1 cellular context compared by ENCODE assay signal in the genomic region with DNA sequence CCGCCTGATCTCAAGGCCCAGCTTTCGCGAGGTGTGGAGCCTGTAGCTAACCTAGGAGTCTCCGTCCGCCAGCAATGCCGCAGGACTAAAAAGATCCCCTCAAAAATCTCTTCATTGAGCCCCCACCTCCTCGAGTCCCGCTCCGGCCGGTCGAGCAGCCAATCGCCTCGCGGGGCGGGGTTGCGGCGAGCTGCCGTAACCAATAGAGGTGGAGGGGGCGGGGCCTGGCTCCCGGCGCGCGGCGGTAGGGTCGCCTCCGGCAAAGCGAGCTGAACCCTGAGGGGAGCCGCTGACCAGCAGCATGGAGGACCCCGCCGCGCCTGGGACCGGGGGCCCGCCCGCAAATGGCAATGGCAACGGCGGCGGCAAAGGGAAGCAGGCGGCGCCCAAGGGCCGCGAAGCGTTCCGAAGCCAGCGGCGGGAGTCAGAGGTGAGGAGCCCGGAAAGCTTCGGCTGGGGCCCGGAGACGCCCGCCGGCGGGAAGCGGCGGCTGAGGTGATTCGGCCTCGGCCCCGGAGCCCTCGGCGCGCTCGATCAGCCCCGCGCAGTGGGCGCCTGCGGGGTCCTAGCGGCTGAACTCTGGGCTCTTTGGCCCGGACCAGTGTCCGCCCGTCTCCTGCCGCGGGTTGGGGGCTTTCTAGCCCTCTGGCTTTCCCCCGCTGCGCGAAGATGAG.
TF ChIP-seq lines count a peak whose summit lies in the region.

A gene with protein sequence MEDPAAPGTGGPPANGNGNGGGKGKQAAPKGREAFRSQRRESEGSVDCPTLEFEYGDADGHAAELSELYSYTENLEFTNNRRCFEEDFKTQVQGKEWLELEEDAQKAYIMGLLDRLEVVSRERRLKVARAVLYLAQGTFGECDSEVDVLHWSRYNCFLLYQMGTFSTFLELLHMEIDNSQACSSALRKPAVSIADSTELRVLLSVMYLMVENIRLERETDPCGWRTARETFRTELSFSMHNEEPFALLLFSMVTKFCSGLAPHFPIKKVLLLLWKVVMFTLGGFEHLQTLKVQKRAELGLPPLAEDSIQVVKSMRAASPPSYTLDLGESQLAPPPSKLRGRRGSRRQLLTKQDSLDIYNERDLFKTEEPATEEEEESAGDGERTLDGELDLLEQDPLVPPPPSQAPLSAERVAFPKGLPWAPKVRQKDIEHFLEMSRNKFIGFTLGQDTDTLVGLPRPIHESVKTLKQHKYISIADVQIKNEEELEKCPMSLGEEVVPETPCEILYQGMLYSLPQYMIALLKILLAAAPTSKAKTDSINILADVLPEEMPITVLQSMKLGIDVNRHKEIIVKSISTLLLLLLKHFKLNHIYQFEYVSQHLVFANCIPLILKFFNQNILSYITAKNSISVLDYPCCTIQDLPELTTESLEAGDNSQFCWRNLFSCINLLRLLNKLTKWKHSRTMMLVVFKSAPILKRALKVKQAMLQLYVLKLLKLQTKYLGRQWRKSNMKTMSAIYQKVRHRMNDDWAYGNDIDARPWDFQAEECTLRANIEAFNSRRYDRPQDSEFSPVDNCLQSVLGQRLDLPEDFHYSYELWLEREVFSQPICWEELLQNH (plus strand): TSS at position 261 of the 674 bp plus-strand sequence. CDS start 41 bp downstream, at position 302.

TF ChIP-seq in K562, 482 proteins besides CTCF, POLR2A, EP300 and RAD21 (continued from another document and continues in another):
- no peak for TF ChIP-seq ZBTB40 (IDR thresholded peaks at IDR 0.05)
- no peak for TF ChIP-seq ZBTB40 (CRISPR knock-in tag; IDR thresholded peaks at IDR 0.05)
- TF ChIP-seq FOS (IDR thresholded peaks at IDR 0.05; ENCODE audit: extremely low read depth, insufficient read length) = peak; percentile 93
- TF ChIP-seq ZBTB26 (CRISPR knock-in tag; IDR thresholded peaks at IDR 0.05) = no peak; the same call in 1 of the 2 replicates
- no peak for TF ChIP-seq COPS2 (conservative IDR thresholded peaks at IDR 0.05)
- no peak for TF ChIP-seq RBM14 (IDR thresholded peaks at IDR 0.05; ENCODE audit: borderline replicate concordance, insufficient read depth, low read depth, low read length)
- TF ChIP-seq SIX5 (IDR thresholded peaks at IDR 0.05; ENCODE audit: borderline replicate concordance in 1 of 2, insufficient read depth in 1 of 2, low read depth in 1 of 2, low read length in 2 of 2) = no peak
- 0 out of 2 replicates have a peak, but pooled peaks have one; percentile 84 for TF ChIP-seq CBFB (CRISPR knock-in tag; IDR thresholded peaks at IDR 0.05)
- TF ChIP-seq ZNF551 (CRISPR knock-in tag; IDR thresholded peaks at IDR 0.05) = no peak
- TF ChIP-seq E2F3 (CRISPR knock-in tag; IDR thresholded peaks at IDR 0.05) = peak; percentile 80; the same call in 1 of the 2 replicates
- TF ChIP-seq ZNF282 (CRISPR knock-in tag; IDR thresholded peaks at IDR 0.05) = no peak
- TF ChIP-seq, protein P1, sequence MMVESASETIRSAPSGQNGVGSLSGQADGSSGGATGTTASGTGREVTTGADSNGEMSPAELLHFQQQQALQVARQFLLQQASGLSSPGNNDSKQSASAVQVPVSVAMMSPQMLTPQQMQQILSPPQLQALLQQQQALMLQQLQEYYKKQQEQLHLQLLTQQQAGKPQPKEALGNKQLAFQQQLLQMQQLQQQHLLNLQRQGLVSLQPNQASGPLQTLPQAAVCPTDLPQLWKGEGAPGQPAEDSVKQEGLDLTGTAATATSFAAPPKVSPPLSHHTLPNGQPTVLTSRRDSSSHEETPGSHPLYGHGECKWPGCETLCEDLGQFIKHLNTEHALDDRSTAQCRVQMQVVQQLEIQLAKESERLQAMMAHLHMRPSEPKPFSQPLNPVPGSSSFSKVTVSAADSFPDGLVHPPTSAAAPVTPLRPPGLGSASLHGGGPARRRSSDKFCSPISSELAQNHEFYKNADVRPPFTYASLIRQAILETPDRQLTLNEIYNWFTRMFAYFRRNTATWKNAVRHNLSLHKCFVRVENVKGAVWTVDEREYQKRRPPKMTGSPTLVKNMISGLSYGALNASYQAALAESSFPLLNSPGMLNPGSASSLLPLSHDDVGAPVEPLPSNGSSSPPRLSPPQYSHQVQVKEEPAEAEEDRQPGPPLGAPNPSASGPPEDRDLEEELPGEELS (CRISPR knock-in tag; IDR thresholded peaks at IDR 0.05; ENCODE audit: borderline replicate concordance) = no peak
- TF ChIP-seq BCL6 (CRISPR knock-in tag; IDR thresholded peaks at IDR 0.05) = no peak
- 0 out of 2 replicates have a peak, but pooled peaks have one; percentile 3 for TF ChIP-seq EGR1 (conservative IDR thresholded peaks at IDR 0.05)
- TF ChIP-seq ZNF780A (CRISPR knock-in tag; IDR thresholded peaks at IDR 0.05) = no peak
- no peak for TF ChIP-seq RBM17 (IDR thresholded peaks at IDR 0.05; ENCODE audit: borderline replicate concordance, low read depth, low read length)
- no peak for TF ChIP-seq ZNF253 (CRISPR knock-in tag; conservative IDR thresholded peaks at IDR 0.05)
- TF ChIP-seq ZBTB9 (CRISPR knock-in tag; IDR thresholded peaks at IDR 0.05) = peak; percentile 42; the same call in 1 of the 2 replicates
- TF ChIP-seq MLX (CRISPR knock-in tag; conservative IDR thresholded peaks at IDR 0.05) = 0 out of 4 replicates have a peak, but pooled peaks of 1 of the 2 experiments have one; percentile 28
- TF ChIP-seq PRPF4 (IDR thresholded peaks at IDR 0.05; ENCODE audit: insufficient read depth, low read depth, low read length, poor library complexity, severe bottlenecking) = no peak
- TF ChIP-seq XRCC3 (IDR thresholded peaks at IDR 0.05) = no peak
- no peak for TF ChIP-seq HEY1 (CRISPR knock-in tag; IDR thresholded peaks at IDR 0.05; ENCODE audit: borderline replicate concordance)
- no peak for TF ChIP-seq NFATC3 (IDR thresholded peaks at IDR 0.05)
- no peak for TF ChIP-seq MAFF (IDR thresholded peaks at IDR 0.05; ENCODE audit: low read length)
- TF ChIP-seq ZBTB12 (CRISPR knock-in tag; IDR thresholded peaks at IDR 0.05) = no peak
- TF ChIP-seq MED1 (CRISPR knock-in tag; IDR thresholded peaks at IDR 0.05; ENCODE audit: borderline replicate concordance) = no peak
- no peak for TF ChIP-seq RHOXF2B (CRISPR knock-in tag; conservative IDR thresholded peaks at IDR 0.05)
- no peak for TF ChIP-seq MXI1 (IDR thresholded peaks at IDR 0.05; ENCODE audit: low read depth, low read length)
- no peak for TF ChIP-seq ZNF311 (CRISPR knock-in tag; IDR thresholded peaks at IDR 0.05)
- TF ChIP-seq SMARCA5 (IDR thresholded peaks at IDR 0.05) = no peak
- 0 out of 2 replicates have a peak, but pooled peaks have one; percentile 48 for TF ChIP-seq SAFB (IDR thresholded peaks at IDR 0.05; ENCODE audit: borderline replicate concordance, low read depth, low read length)
- TF ChIP-seq DNMT1 (IDR thresholded peaks at IDR 0.05) = no peak
- TF ChIP-seq ZBTB33 (CRISPR knock-in tag; IDR thresholded peaks at IDR 0.05) = no peak; the same call in none of the 2 replicates
- TF ChIP-seq C11orf30 (IDR thresholded peaks at IDR 0.05; ENCODE audit: low read depth) = no peak
- TF ChIP-seq HDAC1 (IDR thresholded peaks at IDR 0.05) = peak in 1 of 2 experiments; percentile 79; a peak in 1 of 4 replicates
- TF ChIP-seq PHF8 (IDR thresholded peaks at IDR 0.05; ENCODE audit: borderline replicate concordance, low read length) = peak; percentile 98; the same call in 1 of the 2 replicates
